25 cellular contexts compared by ENCODE assay signal in the genomic region with DNA sequence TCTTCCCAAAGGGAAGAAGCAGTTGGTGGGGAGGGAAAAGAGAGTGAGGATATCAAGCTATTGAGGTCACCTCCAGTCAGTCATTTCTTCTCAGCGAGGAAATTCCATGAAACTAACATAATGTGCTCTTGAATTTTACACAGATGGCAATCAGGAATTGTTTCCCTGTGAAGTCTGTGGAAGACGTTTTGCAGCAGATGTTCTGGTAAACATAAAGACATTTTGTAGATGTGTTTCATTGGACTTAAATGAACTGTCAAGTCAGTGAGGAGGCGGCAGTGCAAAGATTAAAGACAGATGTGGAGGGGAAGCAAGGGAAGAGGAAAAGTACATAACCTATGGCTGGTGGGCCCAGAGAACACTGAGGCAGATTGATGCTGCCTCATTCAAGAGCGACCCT. TPM values are rescaled to one million over a fixed set of nuclear protein-coding genes. Genes with fewer than 3 reads are reported as not detected.
DNase-seq lines count a peak whose midpoint lies in the region; TF ChIP-seq lines count a peak whose summit lies in the region.
"Had no signal": no experiment of that assay in that cellular context is flagged by ENCODE, and none has a peak within 500 bp of the region (broad histone marks: within the 10 kb centered on the region; RNA-seq: fewer than 3 reads in every experiment).

No MANE protein-coding gene starts in this region.

- WGBS in tibial nerve, 2 donors: 65 to 73% methylated on average over 4 of the region's 4 CpGs

- DNase-seq in EH (ENCODE audit: low read depth) (peak; percentile 11), HFF-Myc (ENCODE audit: extremely low read depth, low read depth) (peak; percentile 55), fibroblast of mammary gland (ENCODE audit: low read depth) (peak; percentile 64), skeletal muscle cell (ENCODE audit: low read depth) (peak; percentile 1), CD14-positive monocyte (ENCODE audit: low spot score) (no peak), Caco-2 (no peak), tibial nerve (ENCODE audit: low spot score in 2 of 2) (no peak)
- DNase-seq: CD8-positive, alpha-beta memory T cell; DMS79; KG1; NCI-H1092; NCI-H1436; NCI-H187 treated with DMSO at 0.1 percent for 48 hours; NCI-H2107; NCI-H2227 treated with DMSO at 0.1 percent for 48 hours; NCI-H510A; NCI-H774; NK-92 treated with Interleukin-12 subunit alpha and Interleukin-12 subunit beta, amount 100 ng/mL, for 24 hours; SIG-M5; SK-N-SH; T-cell had no signal

- H3K27ac Mint-ChIP-seq in CD14-positive monocyte: no peak overlapping the region
- no peak overlapping the region for H3K27ac Mint-ChIP-seq in Caco-2 (ENCODE audit: unreplicated experiment)
- H3K27ac Mint-ChIP-seq: CD8-positive, alpha-beta memory T cell; T-cell had no signal

- H3K4me3 Mint-ChIP-seq in CD14-positive monocyte: no peak overlapping the region
- no peak overlapping the region for H3K4me3 Mint-ChIP-seq in Caco-2 (ENCODE audit: unreplicated experiment)
- H3K4me3 Mint-ChIP-seq: CD8-positive, alpha-beta memory T cell; T-cell had no signal

- H3K36me3 ChIP-seq in Caco-2 (ENCODE audit: control insufficient read depth, insufficient read depth, low read length) (no peaks in the 10 kb centered on the region), tibial nerve (no peaks in the 10 kb centered on the region)
- H3K36me3 ChIP-seq: BLaER1 treated with 17β-estradiol and CSF1 and Interleukin-3, amounts not matched to agents 10 nM and 100 nM had no signal

- H3K27me3 ChIP-seq in Caco-2 (replicated peaks; ENCODE audit: control insufficient read depth, insufficient read depth, low read length) (no peaks in the 10 kb centered on the region), tibial nerve (no peaks in the 10 kb centered on the region)
- H3K27me3 ChIP-seq: BLaER1 treated with 17β-estradiol and CSF1 and Interleukin-3, amounts not matched to agents 10 nM and 100 nM had no signal

- CTCF ChIA-PET in Caco-2 (lab: Charles Lee): no interaction called here

- H3K27me3 Mint-ChIP-seq in CD14-positive monocyte (ENCODE audit: low read depth in 3 of 3): peaks cover 0 to 1% (median 0%) of the 10 kb centered on the region in 3 donors
- peaks cover 8% of the 10 kb centered on the region for H3K27me3 Mint-ChIP-seq in Caco-2 (ENCODE audit: insufficient read depth, unreplicated experiment)

- H3K9me3 ChIP-seq in Caco-2 (peaks cover 5% of the 10 kb centered on the region; the same call in 1 of the 2 replicates), tibial nerve (peaks cover 0 to 2% (median 0%) of the 10 kb centered on the region in 4 donors)
- H3K9me3 ChIP-seq: BLaER1 treated with 17β-estradiol and CSF1 and Interleukin-3, amounts not matched to agents 10 nM and 100 nM; SK-N-SH had no signal

- no peak overlapping the region for H3K27ac ChIP-seq in tibial nerve
- H3K27ac ChIP-seq: BLaER1 treated with 17β-estradiol and CSF1 and Interleukin-3, amounts not matched to agents 10 nM and 100 nM had no signal

- H3K9me3 Mint-ChIP-seq in CD14-positive monocyte: peaks cover 0 to 2% (median 0%) of the 10 kb centered on the region in 7 donors
- peaks cover 12% of the 10 kb centered on the region for H3K9me3 Mint-ChIP-seq in Caco-2 (ENCODE audit: unreplicated experiment)
- H3K9me3 Mint-ChIP-seq: T-cell had no signal

- intact Hi-C loops in CD14-positive monocyte (cut with micrococcal nuclease) (no loop called here), Caco-2 (cut with micrococcal nuclease; ENCODE audit: unreplicated experiment) (no loop called here)

- H3K36me3 Mint-ChIP-seq in CD14-positive monocyte (peaks cover 0 to 4% of the 10 kb centered on the region in 2 donors), Caco-2 (ENCODE audit: insufficient read depth, unreplicated experiment) (no peaks in the 10 kb centered on the region)

- POLR2A ChIA-PET in Caco-2 (lab: Charles Lee): no interaction called here

- no peak for TF ChIP-seq EP300 in tibial nerve (IDR thresholded peaks at IDR 0.05)

- H3K4me3 ChIP-seq in HFF-Myc (replicated peaks; ENCODE audit: low read depth, low read length) (no peak overlapping the region), fibroblast of mammary gland (ENCODE audit: control insufficient read depth, low read depth, low read length) (no peak overlapping the region), skeletal muscle cell (ENCODE audit: low read depth, low read length) (no peak overlapping the region), Caco-2 (ENCODE audit: low read depth, low read length) (no peak overlapping the region), tibial nerve (no peak overlapping the region)
- H3K4me3 ChIP-seq: BLaER1 treated with 17β-estradiol and CSF1 and Interleukin-3, amounts not matched to agents 10 nM and 100 nM had no signal

- H3K4me1 Mint-ChIP-seq in CD14-positive monocyte (no peaks in the 10 kb centered on the region), Caco-2 (ENCODE audit: low read depth, unreplicated experiment) (no peaks in the 10 kb centered on the region)
- H3K4me1 Mint-ChIP-seq: CD8-positive, alpha-beta memory T cell; T-cell had no signal

- TF ChIP-seq CTCF in HFF-Myc (IDR thresholded peaks at IDR 0.05; ENCODE audit: low read depth, low read length, missing control alignments) (no peak), fibroblast of mammary gland (conservative IDR thresholded peaks at IDR 0.05; ENCODE audit: control insufficient read depth, insufficient read depth, low read depth, low read length) (no peak), CD14-positive monocyte (IDR thresholded peaks at IDR 0.05) (no peak), Caco-2 (IDR thresholded peaks at IDR 0.05; ENCODE audit: insufficient read depth in 1 of 2, low read depth in 1 of 2, low read length in 1 of 2, severe bottlenecking in 1 of 2, unreplicated experiment in 1 of 2) (no peak), tibial nerve (IDR thresholded peaks at IDR 0.05) (no peak)

- no peaks in the 10 kb centered on the region for H3K4me1 ChIP-seq in Caco-2
- no peaks in the 10 kb centered on the region for H3K4me1 ChIP-seq in tibial nerve
- H3K4me1 ChIP-seq: BLaER1 treated with 17β-estradiol and CSF1 and Interleukin-3, amounts not matched to agents 10 nM and 100 nM had no signal

- BruUV-seq in Caco-2 (replicated peaks; lab: Mats Ljungman, UMichigan): no TSS peak

- TF ChIP-seq POLR2A in tibial nerve (IDR thresholded peaks at IDR 0.05): no peak

RNA-seq across cellular contexts. Expression of gene ZC2HC1B, which starts 19.9 kb away (rescaled TPM):
- not detected for polyA plus RNA-seq in CD14-positive monocyte
- total RNA-seq in Caco-2 (2022): not detected in 2 replicates
- total RNA-seq in tibial nerve: 1 to 10 TPM in 1 of 4 donors, not detected in 3; 1.2 TPM
- total RNA-seq: A673; CD8-positive, alpha-beta memory T cell; H1; HT1080; T-cell had no signal
- polyA plus RNA-seq: CD8-positive, alpha-beta memory T cell; H1; SK-N-SH had no signal

RNA-seq across cellular contexts. Expression of gene LTV1, which starts 41.0 kb away (rescaled TPM):
- polyA plus RNA-seq in CD14-positive monocyte: 10 to 100 TPM; 11.6 to 15.4 TPM
- total RNA-seq in Caco-2 (2022) (36.2 and 38.1 TPM in 2 replicates), tibial nerve (10 to 100 TPM; 16.4 to 33.0 (median 22.8) TPM)

Comparison
In these comparisons a context has a peak if more than half of its experiments do, and no peak if none do; other contexts are left out.
1. DNase-seq: peak in EH (single experiment), HFF-Myc (single experiment), fibroblast of mammary gland (single experiment) and skeletal muscle cell (single experiment); none in CD14-positive monocyte (single experiment), Caco-2 (0 of 2) and tibial nerve (0 of 2).